9 cellular contexts compared by ENCODE assay signal in the genomic region with DNA sequence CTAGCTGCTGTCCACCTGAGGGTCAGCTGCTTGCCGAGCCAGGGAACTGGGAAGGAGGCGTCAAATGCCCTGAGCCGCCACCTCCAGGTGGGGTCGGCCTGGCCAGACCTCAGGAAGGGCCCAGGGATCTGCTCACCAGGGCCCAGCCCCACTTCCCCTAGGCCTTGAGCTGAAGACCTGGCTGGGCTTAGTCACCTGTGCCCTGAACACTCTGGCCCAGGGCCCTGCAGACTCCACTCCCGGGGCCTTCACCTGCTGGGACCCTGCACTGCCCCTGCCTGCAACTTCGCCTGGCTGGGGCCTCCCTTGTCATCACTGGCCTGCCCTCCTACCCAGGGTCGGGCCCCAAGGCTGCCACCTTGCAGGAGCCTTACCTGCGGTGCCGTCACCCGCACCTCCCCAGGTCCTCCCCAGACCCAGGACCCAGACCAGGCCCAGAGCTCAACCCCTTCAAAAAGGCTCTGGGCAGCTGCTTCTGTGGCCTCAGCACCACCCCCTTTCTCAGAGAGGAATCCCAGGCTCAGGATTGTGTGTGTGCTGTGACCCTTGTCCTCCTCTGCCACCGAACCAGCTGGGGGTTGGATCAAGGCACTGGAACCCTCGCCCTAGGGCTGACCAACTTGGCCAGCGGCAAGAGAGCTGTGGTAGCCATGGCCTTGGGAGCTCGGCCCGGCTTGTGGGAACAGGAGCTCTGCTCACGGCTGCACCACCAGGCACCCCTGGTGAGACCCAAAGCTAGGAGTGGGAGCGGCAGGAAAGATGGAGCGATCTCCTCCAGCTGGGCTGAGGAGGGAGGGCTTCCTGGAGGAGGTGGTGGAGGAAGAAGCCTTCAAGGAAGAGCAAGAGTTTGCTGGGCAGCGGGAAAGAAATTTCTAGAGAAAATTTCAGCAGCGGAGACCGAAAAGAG. TPM values are rescaled to one million over a fixed set of nuclear protein-coding genes. Genes with fewer than 3 reads are reported as not detected.
A peak's percentile ranks its signal among the peaks of the same experiment; 100 is the strongest.
DNase-seq lines count a peak whose midpoint lies in the region; ATAC-seq and TF ChIP-seq lines count a peak whose summit lies in the region.
"Had no signal": no experiment of that assay in that cellular context is flagged by ENCODE, and none has a peak within 500 bp of the region (broad histone marks: within the 10 kb centered on the region; RNA-seq: fewer than 3 reads in every experiment).

No MANE protein-coding gene starts in this region.

- H3K4me1 ChIP-seq in HUES6 (ENCODE audit: control insufficient read depth, insufficient read depth, low read length) (peaks cover 30% of the 10 kb centered on the region), breast epithelium (peaks cover 5 to 12% of the 10 kb centered on the region in 2 donors), mucosa of stomach (ENCODE audit: control insufficient read depth, insufficient read depth, low read length) (peaks cover 31% of the 10 kb centered on the region)

- TF ChIP-seq POLR2A in breast epithelium (IDR thresholded peaks at IDR 0.05) = no peak

- peak overlapping the region; percentile 100 for H3K4me3 ChIP-seq in HUES6 (ENCODE audit: low read depth, low read length)
- peak overlapping the region; percentile 98 to 100 (median 99) for H3K4me3 ChIP-seq in breast epithelium
- H3K4me3 ChIP-seq in mucosa of stomach (ENCODE audit: low read length) = peak overlapping the region; percentile 50

- no peaks in the 10 kb centered on the region for H3K27me3 ChIP-seq in HUES6 (ENCODE audit: control insufficient read depth, insufficient read depth, low read length)
- H3K27me3 ChIP-seq in breast epithelium = no peaks in the 10 kb centered on the region
- H3K27me3 ChIP-seq in mucosa of stomach (ENCODE audit: control insufficient read depth, insufficient read depth, low read length) = no peaks in the 10 kb centered on the region

- H3K27ac ChIP-seq in 22Rv1 = peak overlapping the region; percentile 94
- no peak overlapping the region for H3K27ac ChIP-seq in HUES6 (ENCODE audit: low read depth, low read length)
- H3K27ac ChIP-seq in breast epithelium = no peak overlapping the region

- H3K9me3 ChIP-seq in HUES6 (ENCODE audit: control insufficient read depth, insufficient read depth, low read depth, low read length) (no peaks in the 10 kb centered on the region), breast epithelium (no peaks in the 10 kb centered on the region), mucosa of stomach (ENCODE audit: control insufficient read depth, low read length) (no peaks in the 10 kb centered on the region)

- TF ChIP-seq CTCF in 22Rv1 (IDR thresholded peaks at IDR 0.05) = no peak
- no peak for TF ChIP-seq CTCF in breast epithelium (IDR thresholded peaks at IDR 0.05)
- no peak for TF ChIP-seq CTCF in omental fat pad (IDR thresholded peaks at IDR 0.05)

- DNase-seq in breast epithelium (ENCODE audit: low spot score in 2 of 2) = no peak
- DNase-seq in omental fat pad (ENCODE audit: low spot score) = no peak
- no peak for DNase-seq in AML-193 (lab: John Stamatoyannopoulos, UW)

- H3K9ac ChIP-seq in HUES6 (ENCODE audit: low read length) (peak overlapping the region; percentile 66), mucosa of stomach (ENCODE audit: low read length) (peak overlapping the region; percentile 65)

- intact Hi-C loops in breast epithelium (cut with DNase I; ENCODE audit: low total_unique reads) = loop anchor here (10.0 kb wide), 1 partner anchor 1879 kb away; no protein-coding TSS in a partner anchor

- no peak for ATAC-seq in omental fat pad (ENCODE audit: low FRiP score)
- ATAC-seq in GM21723 (IDR thresholded peaks at IDR 0.05; ENCODE audit: unreplicated experiment) = no peak
- ATAC-seq in GM21737 (IDR thresholded peaks at IDR 0.05; ENCODE audit: unreplicated experiment) = no peak

- H3K36me3 ChIP-seq in HUES6 (ENCODE audit: control insufficient read depth, insufficient read depth, low read length) (peaks cover 19% of the 10 kb centered on the region), breast epithelium (no peaks in the 10 kb centered on the region), mucosa of stomach (ENCODE audit: control insufficient read depth, insufficient read depth, low read length) (no peaks in the 10 kb centered on the region)

RNA-seq across cellular contexts. Expression of gene NELFB, which starts 1.2 kb away (rescaled TPM):
- 10 to 100 TPM; 32.6 to 39.2 (median 38.7) TPM for total RNA-seq in breast epithelium
- 10 to 100 TPM; 22.2 to 42.8 (median 34.2) TPM for total RNA-seq in omental fat pad

RNA-seq across cellular contexts. Expression of gene STPG3, which starts 2.9 kb away (rescaled TPM):
- total RNA-seq in breast epithelium (not detected), omental fat pad (under 1 TPM in 1 of 4 donors, not detected in 3; 0.56 TPM)
- total RNA-seq: subcutaneous adipose tissue had no signal

RNA-seq across cellular contexts. Expression of gene TUBB4B, which starts 12.9 kb away (rescaled TPM):
- total RNA-seq in breast epithelium (100 to 1,000 TPM; 112 to 188 (median 183) TPM), omental fat pad (100 to 1,000 TPM; 197 to 452 (median 288) TPM)

RNA-seq across cellular contexts. Expression of gene SLC34A3, which starts 23.3 kb away (rescaled TPM):
- total RNA-seq in breast epithelium (not detected), omental fat pad (not detected)
- total RNA-seq: subcutaneous adipose tissue had no signal

RNA-seq across cellular contexts. Expression of gene TOR4A, which starts 23.6 kb away (rescaled TPM):
- total RNA-seq in breast epithelium (1 to 10 TPM; 2.9 to 5.4 (median 3.7) TPM), omental fat pad (10 to 100 TPM in 3 of 4 donors, 1 to 10 TPM in 1; 9.8 to 17.7 (median 11.6) TPM)

Comparison
In these comparisons a context has a peak if more than half of its experiments do, and no peak if none do; other contexts are left out.
1. H3K4me3 ChIP-seq: peak in every context shown above with its lines; median percentile 100 in HUES6; 99 in breast epithelium; 50 in mucosa of stomach.